Comparison of ENCODE assay signal across 30 cellular contexts in genomic region chr5:36985387-36985786, GRCh38.
DNase-seq lines count a peak whose midpoint lies in the region; ATAC-seq and TF ChIP-seq lines count a peak whose summit lies in the region.
"Had no signal": no experiment of that assay in that cellular context is flagged by ENCODE, and none has a peak within 500 bp of the region (broad histone marks: within the 10 kb centered on the region; RNA-seq: fewer than 3 reads in every experiment).

No MANE protein-coding gene starts in this region.

- no peaks in the 10 kb centered on the region for H3K9me3 ChIP-seq in PC-9 (ENCODE audit: insufficient read depth, low read depth)
- H3K9me3 ChIP-seq: suprapubic skin, upper lobe of left lung had no signal

- no peaks in the 10 kb centered on the region for H3K9me2 ChIP-seq in PC-9 (ENCODE audit: insufficient read depth)

- DNase-seq in natural killer cell (no peak), PC-9 (no peak), endothelial cell (ENCODE audit: low spot score) (no peak), GM19238 (ENCODE audit: insufficient read length, low spot score) (no peak), islet precursor cell (no peak), NCI-H526 (lab: John Stamatoyannopoulos, UW) (no peak), RKO (ENCODE audit: low spot score) (no peak)
- no peak for DNase-seq in natural killer cell treated with Interleukin-12 subunit alpha and Interleukin-12 subunit beta and Interleukin-15 and Interleukin-18, amount 100 ng/mL, for 72 hours (ENCODE audit: low spot score)
- DNase-seq: activated CD4-positive, alpha-beta T cell treated with anti-CD3 and anti-CD28 coated beads, Interleukin-2, amount 10 ng/mL, durations not matched to agents 24 days and 14 days; activated CD8-positive, alpha-beta memory T cell treated with anti-CD3 and anti-CD28 coated beads for 24 hours; activated naive CD4-positive, alpha-beta T cell treated with anti-CD3 and anti-CD28 coated beads, Interleukin-2, amount 50 U/mL, for 16 hours; activated T-cell treated with anti-CD3 and anti-CD28 coated beads for 4 hours; amniotic stem cell; NCI-H1092 treated with DMSO at 0.1 percent for 48 hours; NCI-H187; NCI-H2171; NCI-H524; SHP77; stimulated activated CD4-positive, alpha-beta T cell treated with anti-CD3 and anti-CD28 coated beads, Interleukin-1b, Interleukin-23, amount 100 ng/mL, for 48 hours; stimulated activated naive CD4-positive, alpha-beta T cell treated with Interleukin-2 at 50 U/mL for 16 hours; SW 1271; upper lobe of left lung had no signal

- TSS peak; percentile 12 for BruUV-seq in PC-9 (replicated peaks; lab: Mats Ljungman, UMichigan)

- intact Hi-C loops in natural killer cell (cut with micrococcal nuclease), result no loop called here
- intact Hi-C loops in PC-9 (cut with micrococcal nuclease; ENCODE audit: unreplicated experiment), result no loop called here

- H3K27ac ChIP-seq in PC-9, result no peak overlapping the region
- H3K27ac ChIP-seq: hepatocyte, parathyroid adenoma, suprapubic skin, upper lobe of left lung had no signal

- H3K4me3 Mint-ChIP-seq in natural killer cell, result no peak overlapping the region
- H3K4me3 Mint-ChIP-seq in natural killer cell treated with Interleukin-12 subunit alpha and Interleukin-12 subunit beta and Interleukin-15 and Interleukin-18, amount 100 ng/mL, for 72 hours, result no peak overlapping the region
- H3K4me3 Mint-ChIP-seq in endothelial cell (ENCODE audit: unreplicated experiment), result no peak overlapping the region
- H3K4me3 Mint-ChIP-seq: activated CD4-positive, alpha-beta T cell treated with anti-CD3 and anti-CD28 coated beads, Interleukin-2, amount 10 ng/mL, durations not matched to agents 24 days and 14 days; memory B cell; neural crest cell had no signal

- H3K36me3 Mint-ChIP-seq in natural killer cell, result peaks cover 15% of the 10 kb centered on the region
- H3K36me3 Mint-ChIP-seq in natural killer cell treated with Interleukin-12 subunit alpha and Interleukin-12 subunit beta and Interleukin-15 and Interleukin-18, amount 100 ng/mL, for 72 hours, result peaks cover 15% of the 10 kb centered on the region
- peaks cover 10% of the 10 kb centered on the region for H3K36me3 Mint-ChIP-seq in endothelial cell (ENCODE audit: low read depth, unreplicated experiment)

- H3K79me2 ChIP-seq in PC-9 (ENCODE audit: low read depth), result peaks cover 31% of the 10 kb centered on the region

- ATAC-seq in natural killer cell, result no peak
- ATAC-seq in natural killer cell treated with Interleukin-12 subunit alpha and Interleukin-12 subunit beta and Interleukin-15 and Interleukin-18, amount 100 ng/mL, for 72 hours, result no peak
- ATAC-seq: left lobe of liver, right cardiac atrium had no signal

- no peak overlapping the region for H3K4me2 ChIP-seq in PC-9
- H3K4me2 ChIP-seq: hepatocyte had no signal

- H3K27me3 Mint-ChIP-seq in natural killer cell (ENCODE audit: low read depth in 2 of 2) (no peaks in the 10 kb centered on the region), endothelial cell (ENCODE audit: unreplicated experiment) (no peaks in the 10 kb centered on the region)
- no peaks in the 10 kb centered on the region for H3K27me3 Mint-ChIP-seq in natural killer cell treated with Interleukin-12 subunit alpha and Interleukin-12 subunit beta and Interleukin-15 and Interleukin-18, amount 100 ng/mL, for 72 hours
- H3K27me3 Mint-ChIP-seq: activated CD4-positive, alpha-beta T cell treated with anti-CD3 and anti-CD28 coated beads, Interleukin-2, amount 10 ng/mL, durations not matched to agents 24 days and 14 days; memory B cell had no signal

- H3K4me1 ChIP-seq in PC-9 (replicated peaks; ENCODE audit: insufficient read depth), result no peaks in the 10 kb centered on the region
- H3K4me1 ChIP-seq: suprapubic skin had no signal

- H3K4me1 Mint-ChIP-seq in natural killer cell (peaks cover 48 to 52% of the 10 kb centered on the region in 2 donors), endothelial cell (ENCODE audit: unreplicated experiment) (no peaks in the 10 kb centered on the region)
- H3K4me1 Mint-ChIP-seq in natural killer cell treated with Interleukin-12 subunit alpha and Interleukin-12 subunit beta and Interleukin-15 and Interleukin-18, amount 100 ng/mL, for 72 hours (ENCODE audit: low read depth in 2 of 2), result peaks cover 21 to 25% of the 10 kb centered on the region in 2 donors
- H3K4me1 Mint-ChIP-seq: neural crest cell had no signal

- H2AFZ ChIP-seq in PC-9, result no peak overlapping the region
- H2AFZ ChIP-seq: hepatocyte, parathyroid adenoma had no signal

- H3K9me3 Mint-ChIP-seq in natural killer cell (no peaks in the 10 kb centered on the region), endothelial cell (ENCODE audit: unreplicated experiment) (no peaks in the 10 kb centered on the region)
- H3K9me3 Mint-ChIP-seq in natural killer cell treated with Interleukin-12 subunit alpha and Interleukin-12 subunit beta and Interleukin-15 and Interleukin-18, amount 100 ng/mL, for 72 hours, result no peaks in the 10 kb centered on the region
- H3K9me3 Mint-ChIP-seq: activated T-helper 2 cell treated with anti-CD3 and anti-CD28 coated beads, Interferon-gamma antibody, Interleukin-2, Interleukin-4, amounts not matched to agents 10 μg/mL and 5 μg/mL and 100 μg/mL, durations not matched to agents 14 hours and 24 hours and 36 hours; memory B cell; neural crest cell had no signal

- H3K27ac Mint-ChIP-seq in natural killer cell (peak overlapping the region; percentile 15), endothelial cell (ENCODE audit: unreplicated experiment) (peak overlapping the region; percentile 13)
- H3K27ac Mint-ChIP-seq in natural killer cell treated with Interleukin-12 subunit alpha and Interleukin-12 subunit beta and Interleukin-15 and Interleukin-18, amount 100 ng/mL, for 72 hours, result peak overlapping the region in 1 of 2 donors; percentile 5
- H3K27ac Mint-ChIP-seq: activated CD4-positive, alpha-beta T cell treated with anti-CD3 and anti-CD28 coated beads, Interleukin-2, amount 10 ng/mL, durations not matched to agents 24 days and 14 days; memory B cell had no signal

- no peaks in the 10 kb centered on the region; the same call in 1 of the 2 replicates for H3F3A ChIP-seq in PC-9 (ENCODE audit: insufficient read depth, low read depth)

- POLR2A ChIA-PET in PC-9 (lab: Charles Lee; ENCODE audit: unreplicated experiment), result no interaction called here

- TF ChIP-seq CTCF in natural killer cell (IDR thresholded peaks at IDR 0.05), result no peak
- TF ChIP-seq CTCF in PC-9 (conservative IDR thresholded peaks at IDR 0.05), result no peak
- no peak for TF ChIP-seq CTCF in endothelial cell (IDR thresholded peaks at IDR 0.05; ENCODE audit: unreplicated experiment)

- H3K27me3 ChIP-seq in PC-9 (ENCODE audit: insufficient read depth, low read depth), result no peaks in the 10 kb centered on the region
- H3K27me3 ChIP-seq: hepatocyte, suprapubic skin, upper lobe of left lung had no signal

- peaks cover 17% of the 10 kb centered on the region for H4K20me1 ChIP-seq in PC-9 (ENCODE audit: insufficient read depth)

- H3K36me3 ChIP-seq in PC-9 (ENCODE audit: low read depth), result peaks cover 21% of the 10 kb centered on the region

- CTCF ChIA-PET in PC-9 (lab: Charles Lee), result no interaction called here

- H3K4me3 ChIP-seq in PC-9, result no peak overlapping the region
- H3K4me3 ChIP-seq: hepatocyte, suprapubic skin, upper lobe of left lung had no signal
